Comparison of ENCODE assay signal across 7 cellular contexts in the genomic region with DNA sequence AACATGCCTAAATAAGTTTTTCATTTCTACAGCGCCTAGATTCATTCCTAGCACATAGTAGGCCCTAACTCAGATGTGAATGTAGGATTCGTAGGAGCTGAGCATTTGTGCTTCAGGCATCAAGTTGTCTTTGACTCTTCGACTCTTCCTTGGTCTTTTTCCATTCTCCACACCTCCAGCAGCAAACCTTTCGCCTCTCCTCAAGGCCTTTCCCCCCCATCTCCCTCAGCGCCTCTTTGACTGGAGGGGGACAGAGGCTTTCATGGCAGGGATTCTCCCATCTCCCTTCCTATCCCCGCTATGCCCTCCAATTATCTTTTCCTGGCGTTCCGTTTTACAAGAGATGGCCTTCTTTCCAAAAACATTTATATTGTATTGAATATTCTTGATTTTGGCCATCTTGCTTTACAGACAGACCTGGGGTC. TPM values are rescaled to one million over a fixed set of nuclear protein-coding genes. Genes with fewer than 3 reads are reported as not detected.
A peak's percentile ranks its signal among the peaks of the same experiment; 100 is the strongest.
DNase-seq lines count a peak whose midpoint lies in the region; ATAC-seq, FAIRE-seq and TF ChIP-seq lines count a peak whose summit lies in the region.

No MANE protein-coding gene starts in this region.

- peak in 1 of 2 experiments; percentile 36 for DNase-seq in SJCRH30
- no peak for DNase-seq in foreskin fibroblast
- DNase-seq in small intestine = no peak
- no peak for DNase-seq in ureter (ENCODE audit: low spot score)
- DNase-seq in NCI-H2227 treated with DMSO at 0.1 percent for 48 hours (lab: John Stamatoyannopoulos, UW) = no peak

- no peaks in the 10 kb centered on the region for H3K27me3 ChIP-seq in SJCRH30
- H3K27me3 ChIP-seq in small intestine (ENCODE audit: control insufficient read depth in 2 of 2, insufficient read depth in 2 of 2, low read length in 2 of 2) = no peaks in the 10 kb centered on the region

- CTCF ChIA-PET in HEK293 (lab: Yijun Ruan, JAX) = interaction anchor here (0.6 to 1.5 kb wide), 4 partner anchors 10 to 220 kb away, joined by 3 read pairs; no protein-coding TSS in a partner anchor

- FAIRE-seq in small intestine (lab: Jason Lieb, UNC) = no peak

- POLR2A ChIA-PET in HEK293 (lab: Yijun Ruan, JAX) = interaction anchor here (0.9 to 3.1 kb wide), 5 partner anchors 11 to 88 kb away, joined by 3 to 55 read pairs (median 6); a partner anchor contains a TSS

- no peaks in the 10 kb centered on the region for H3K9me3 ChIP-seq in HEK293 (ENCODE audit: control insufficient read depth, insufficient read depth, low read depth, low read length)
- H3K9me3 ChIP-seq in SJCRH30 (replicated peaks) = no peaks in the 10 kb centered on the region
- no peaks in the 10 kb centered on the region for H3K9me3 ChIP-seq in small intestine (ENCODE audit: control insufficient read depth, low read depth)

- H3K27ac ChIP-seq in HEK293 (ENCODE audit: extremely low read depth, low read depth, low read length) (peak overlapping the region; percentile 91), SJCRH30 (peak overlapping the region; percentile 82), small intestine (ENCODE audit: low read depth in 1 of 2, low read length in 1 of 2) (no peak overlapping the region)

- 9 to 14% (median 11%) methylated on average over 8 of the region's 8 CpGs for WGBS in small intestine, 3 donors

- ATAC-seq in HG03469 (IDR thresholded peaks at IDR 0.05; ENCODE audit: unreplicated experiment) = no peak

- peaks cover 16 to 39% of the 10 kb centered on the region in 2 experiments for H3K36me3 ChIP-seq in HEK293 (ENCODE audit: control insufficient read depth in 2 of 2, insufficient read depth in 1 of 2, low read length in 2 of 2)
- H3K36me3 ChIP-seq in SJCRH30 = peaks cover 24% of the 10 kb centered on the region
- peaks cover 0 to 2% of the 10 kb centered on the region in 2 donors for H3K36me3 ChIP-seq in small intestine (ENCODE audit: control insufficient read depth in 2 of 2, insufficient read depth in 2 of 2, low read length in 2 of 2)

- H3K4me3 ChIP-seq in HEK293 (ENCODE audit: low read depth, low read length) (peak overlapping the region; percentile 95), SJCRH30 (peak overlapping the region; percentile 95), foreskin fibroblast (ENCODE audit: low read depth in 1 of 2, low read length in 2 of 2) (peak overlapping the region; percentile 57 to 72), small intestine (ENCODE audit: low read depth in 1 of 2, low read length in 2 of 2) (peak overlapping the region; percentile 64 to 84)

- no peak for TF ChIP-seq CTCF in HEK293 (tag by site-specific recombination; IDR thresholded peaks at IDR 0.05)
- no peak for TF ChIP-seq CTCF in foreskin fibroblast (IDR thresholded peaks at IDR 0.05; ENCODE audit: low read depth, low read length)

- H3K4me1 ChIP-seq in HEK293 (ENCODE audit: control insufficient read depth, insufficient read depth, low read length) (no peaks in the 10 kb centered on the region), SJCRH30 (peaks cover 4% of the 10 kb centered on the region), small intestine (ENCODE audit: control insufficient read depth in 2 of 2, insufficient read depth in 1 of 2, low read depth in 1 of 2, low read length in 1 of 2) (peaks cover 4 to 6% of the 10 kb centered on the region in 2 donors)

TF ChIP-seq in HEK293, 187 proteins besides CTCF, POLR2A, EP300 and RAD21:
- TF ChIP-seq ZNF335 (tag by site-specific recombination; conservative IDR thresholded peaks at IDR 0.05) = peak; percentile 13; the same call in 1 of the 2 replicates
- TF ChIP-seq, protein P1, sequence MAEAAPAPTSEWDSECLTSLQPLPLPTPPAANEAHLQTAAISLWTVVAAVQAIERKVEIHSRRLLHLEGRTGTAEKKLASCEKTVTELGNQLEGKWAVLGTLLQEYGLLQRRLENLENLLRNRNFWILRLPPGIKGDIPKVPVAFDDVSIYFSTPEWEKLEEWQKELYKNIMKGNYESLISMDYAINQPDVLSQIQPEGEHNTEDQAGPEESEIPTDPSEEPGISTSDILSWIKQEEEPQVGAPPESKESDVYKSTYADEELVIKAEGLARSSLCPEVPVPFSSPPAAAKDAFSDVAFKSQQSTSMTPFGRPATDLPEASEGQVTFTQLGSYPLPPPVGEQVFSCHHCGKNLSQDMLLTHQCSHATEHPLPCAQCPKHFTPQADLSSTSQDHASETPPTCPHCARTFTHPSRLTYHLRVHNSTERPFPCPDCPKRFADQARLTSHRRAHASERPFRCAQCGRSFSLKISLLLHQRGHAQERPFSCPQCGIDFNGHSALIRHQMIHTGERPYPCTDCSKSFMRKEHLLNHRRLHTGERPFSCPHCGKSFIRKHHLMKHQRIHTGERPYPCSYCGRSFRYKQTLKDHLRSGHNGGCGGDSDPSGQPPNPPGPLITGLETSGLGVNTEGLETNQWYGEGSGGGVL (tag by site-specific recombination; IDR thresholded peaks at IDR 0.05) = peak; percentile 88
- no peak for TF ChIP-seq ZBTB48 (tag by site-specific recombination; IDR thresholded peaks at IDR 0.05)
- TF ChIP-seq PRDM1 (tag by site-specific recombination; IDR thresholded peaks at IDR 0.05) = peak; percentile 44; the same call in 1 of the 2 replicates
TF ChIP-seq in HEK293: peak in this region for 3.

RNA-seq across cellular contexts. Expression of a gene that starts 0.7 kb away (rescaled TPM):
- 27.6 and 34.0 TPM in 2 replicates for total RNA-seq in SJCRH30 (2014; rRNA removed; shearing (Covaris generic))
- 1 to 10 TPM; 1.4 to 4.8 (median 3.1) TPM for polyA plus RNA-seq in small intestine
- 23.3 TPM for total RNA-seq in ureter

RNA-seq across cellular contexts. Expression of a gene that starts 10.8 kb away (rescaled TPM):
- 44.8 and 48.6 TPM in 2 replicates for total RNA-seq in SJCRH30 (2014; rRNA removed; shearing (Covaris generic))
- polyA plus RNA-seq in small intestine = 10 to 100 TPM in 2 of 3 donors, 1 to 10 TPM in 1; 8.6 to 16.8 (median 13.8) TPM
- total RNA-seq in ureter = 51.2 TPM

Comparison
In these comparisons a context has a peak if more than half of its experiments do, and no peak if none do; other contexts are left out.
1. H3K27ac ChIP-seq: peak in HEK293 (single experiment) and SJCRH30 (single experiment); none in small intestine (0 of 2).
2. Peak in every context shown above with its lines, with median percentiles within 50 percentile points of each other: H3K4me3 ChIP-seq.